Comparison of ENCODE assay signal across 29 cellular contexts in genomic region chr22:19929586-19930302, GRCh38.
"Had no signal": no experiment of that assay in that cellular context is flagged by ENCODE, and none has a peak within 500 bp of the region (broad histone marks: within the 10 kb centered on the region; RNA-seq: fewer than 3 reads in every experiment).

No MANE protein-coding gene starts in this region.

- H3K9me3 Mint-ChIP-seq: activated B cell treated with CpG ODN at 0.5 μM for 24 hours; activated CD8-positive, alpha-beta T cell treated with anti-CD3 and anti-CD28 coated beads for 36 hours; activated naive CD8-positive, alpha-beta T cell treated with anti-CD3 and anti-CD28 coated beads, Interleukin-2, amount 50 U/mL, for 24 hours; activated T-cell treated with anti-CD3 and anti-CD28 coated beads, Interleukin-2, amount 50 U/mL, for 4 hours; activated T-helper 17 cell treated with anti-CD3 and anti-CD28 coated beads, Interleukin-2, amount 50 U/mL, for 72 hours; naive thymus-derived CD4-positive, alpha-beta T cell; neural crest cell; T-cell; T-helper 2 cell treated with Interferon-gamma antibody and Interleukin-4, amounts not matched to agents 5 μg/mL and 100 μg/mL, for 36 hours had no signal

- ATAC-seq: activated CD8-positive, alpha-beta T cell treated with anti-CD3 and anti-CD28 coated beads for 36 hours; activated naive CD8-positive, alpha-beta T cell treated with anti-CD3 and anti-CD28 coated beads, Interleukin-2, amount 50 U/mL, for 24 hours; activated T-cell treated with anti-CD3 and anti-CD28 coated beads, Interleukin-2, amount 50 U/mL, for 4 hours; activated T-helper 17 cell treated with anti-CD3 and anti-CD28 coated beads, Interleukin-2, amount 50 U/mL, for 72 hours; left cardiac atrium; left ventricle myocardium superior; naive thymus-derived CD4-positive, alpha-beta T cell; stimulated activated naive CD8-positive, alpha-beta T cell treated with anti-CD3 and anti-CD28 coated beads, Interleukin-15, Interleukin-2, amounts not matched to agents 100 U/mL and 50 U/mL, for 24 hours; T-cell had no signal

- H3K36me3 ChIP-seq: breast epithelium, colonic mucosa, right atrium auricular region, transverse colon had no signal

- H3K27me3 Mint-ChIP-seq: activated B cell treated with CpG ODN at 0.5 μM for 24 hours; activated CD8-positive, alpha-beta T cell treated with anti-CD3 and anti-CD28 coated beads for 36 hours; activated naive CD8-positive, alpha-beta T cell treated with anti-CD3 and anti-CD28 coated beads, Interleukin-2, amount 50 U/mL, for 24 hours; activated T-helper 17 cell treated with anti-CD3 and anti-CD28 coated beads, Interleukin-2, amount 50 U/mL, for 72 hours; naive thymus-derived CD4-positive, alpha-beta T cell; T-cell had no signal

- H3K4me3 ChIP-seq: breast epithelium, colonic mucosa, hepatocyte, right atrium auricular region, testis, transverse colon had no signal

- H3K27me3 ChIP-seq: breast epithelium, colonic mucosa, hepatocyte, right atrium auricular region, testis, transverse colon had no signal

- H3K27ac Mint-ChIP-seq: activated B cell treated with CpG ODN at 0.5 μM for 24 hours; activated CD8-positive, alpha-beta T cell treated with anti-CD3 and anti-CD28 coated beads for 36 hours; activated naive CD8-positive, alpha-beta T cell treated with anti-CD3 and anti-CD28 coated beads, Interleukin-2, amount 50 U/mL, for 24 hours; activated T-helper 17 cell treated with anti-CD3 and anti-CD28 coated beads, Interleukin-2, amount 50 U/mL, for 72 hours; T-cell; T-helper 2 cell treated with Interferon-gamma antibody and Interleukin-4, amounts not matched to agents 5 μg/mL and 100 μg/mL, for 36 hours had no signal

- H3K4me1 ChIP-seq: breast epithelium, colonic mucosa, testis, transverse colon had no signal

- DNase-seq: activated B cell treated with CpG ODN at 0.5 μM for 24 hours; activated CD4-positive, alpha-beta T cell treated with anti-CD3 and anti-CD28 coated beads, Interleukin-2, amount 50 U/mL, for 1 hour; activated CD8-positive, alpha-beta T cell treated with anti-CD3 and anti-CD28 coated beads for 36 hours; activated gamma-delta T cell treated with Interleukin-2 at 50 U/mL for 16 hours; activated naive CD4-positive, alpha-beta T cell treated with anti-CD3 and anti-CD28 coated beads, Interleukin-2, amount 50 U/mL, for 16 hours; activated naive CD8-positive, alpha-beta T cell treated with anti-CD3 and anti-CD28 coated beads, Interleukin-2, amount 50 U/mL, for 24 hours; activated T-cell treated with anti-CD3 and anti-CD28 coated beads, Interleukin-2, amount 50 U/mL, for 4 hours; amygdala; central memory CD4-positive, alpha-beta T cell; colonic mucosa; effector CD8-positive, alpha-beta T cell; left cardiac atrium; left ventricle myocardium superior; mammary epithelial cell; naive thymus-derived CD4-positive, alpha-beta T cell; stimulated activated naive CD8-positive, alpha-beta T cell treated with anti-CD3 and anti-CD28 coated beads, Interleukin-15, Interleukin-2, amounts not matched to agents 100 U/mL and 50 U/mL, for 24 hours; T-cell; testis; transverse colon had no signal

- H2AFZ ChIP-seq: hepatocyte had no signal

- H3K79me2 ChIP-seq: hepatocyte had no signal

- H3K4me2 ChIP-seq: hepatocyte had no signal

- H3K27ac ChIP-seq: breast epithelium, colonic mucosa, epithelial cell of prostate, hepatocyte, right atrium auricular region, testis, transverse colon had no signal

- H3K4me1 Mint-ChIP-seq: activated B cell treated with CpG ODN at 0.5 μM for 24 hours; activated naive CD8-positive, alpha-beta T cell treated with anti-CD3 and anti-CD28 coated beads, Interleukin-2, amount 50 U/mL, for 24 hours; neural crest cell had no signal

- H3K4me3 Mint-ChIP-seq: activated B cell treated with CpG ODN at 0.5 μM for 24 hours; activated CD8-positive, alpha-beta T cell treated with anti-CD3 and anti-CD28 coated beads for 36 hours; activated naive CD8-positive, alpha-beta T cell treated with anti-CD3 and anti-CD28 coated beads, Interleukin-2, amount 50 U/mL, for 24 hours; activated T-cell treated with anti-CD3 and anti-CD28 coated beads, Interleukin-2, amount 50 U/mL, for 4 hours; activated T-helper 17 cell treated with anti-CD3 and anti-CD28 coated beads, Interleukin-2, amount 50 U/mL, for 72 hours; naive thymus-derived CD4-positive, alpha-beta T cell; neural crest cell; T-cell; T-helper 2 cell treated with Interferon-gamma antibody and Interleukin-4, amounts not matched to agents 5 μg/mL and 100 μg/mL, for 36 hours had no signal

- H3K9me3 ChIP-seq: breast epithelium, colonic mucosa, right atrium auricular region, testis, transverse colon had no signal

- FAIRE-seq: endometrium, frontal cortex, keratinocyte had no signal
